13 cellular contexts compared by ENCODE assay signal in the genomic region with DNA sequence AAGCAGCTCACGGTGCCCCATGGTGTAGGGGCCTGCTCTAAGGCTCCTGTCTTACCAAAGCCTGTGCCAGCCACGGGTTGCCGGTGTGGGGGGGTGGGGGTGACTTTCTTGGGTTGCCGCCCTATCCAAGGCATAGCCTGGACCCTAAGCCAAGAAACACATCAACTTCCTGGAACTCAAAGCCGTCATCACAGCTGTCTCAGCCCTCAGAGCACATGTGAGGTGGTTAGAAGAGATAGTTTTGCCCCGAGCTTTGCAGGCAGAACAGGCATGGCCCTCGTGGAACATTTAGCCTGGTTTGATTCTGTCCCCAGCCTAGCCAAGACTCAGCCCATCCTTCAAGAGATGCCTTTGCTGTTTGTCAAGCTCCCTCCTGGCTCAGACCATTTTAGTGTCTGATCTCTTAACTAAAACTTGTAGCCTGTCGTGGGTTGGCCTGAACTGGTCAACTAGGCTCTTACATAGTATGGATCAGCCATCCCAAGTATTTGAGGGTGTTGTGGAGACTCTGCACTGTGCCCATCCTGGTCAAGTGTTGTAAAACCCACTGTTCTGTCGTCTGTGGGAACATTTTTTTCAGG.
DNase-seq lines count a peak whose midpoint lies in the region; ATAC-seq, FAIRE-seq and TF ChIP-seq lines count a peak whose summit lies in the region.
"Had no signal": no experiment of that assay in that cellular context is flagged by ENCODE, and none has a peak within 500 bp of the region (broad histone marks: within the 10 kb centered on the region; RNA-seq: fewer than 3 reads in every experiment).

No MANE protein-coding gene starts in this region.

- H3K27me3 ChIP-seq in AG04450 (ENCODE audit: control insufficient read depth, insufficient read depth, low read length): no peaks in the 10 kb centered on the region
- H3K27me3 ChIP-seq in H1 (replicated peaks in 1 of 4; ENCODE audit: control insufficient read depth in 3 of 4, extremely low read depth in 1 of 4, insufficient read depth in 3 of 4, low read length in 3 of 4): no peaks in the 10 kb centered on the region
- H3K27me3 ChIP-seq in mesendoderm (ENCODE audit: insufficient read depth, low read length, poor library complexity): no peaks in the 10 kb centered on the region
- H3K27me3 ChIP-seq in upper lobe of right lung: no peaks in the 10 kb centered on the region
- no peaks in the 10 kb centered on the region for H3K27me3 ChIP-seq in PC-9 (ENCODE audit: insufficient read depth, low read depth)
- H3K27me3 ChIP-seq: BE2C had no signal

- no peak overlapping the region; a peak in 1 of 7 replicates for H3K9ac ChIP-seq in H1 (replicated peaks in 1 of 4; ENCODE audit: extremely low read depth in 1 of 4, low read depth in 3 of 4, low read length in 3 of 4)
- no peak overlapping the region for H3K9ac ChIP-seq in mesendoderm (ENCODE audit: low read length)

- H4K20me1 ChIP-seq in H1 (replicated peaks in 1 of 2; ENCODE audit: control insufficient read depth in 1 of 2, insufficient read depth in 2 of 2, low read length in 2 of 2) (peaks cover 2 to 3% of the 10 kb centered on the region in 2 experiments), PC-9 (ENCODE audit: insufficient read depth) (no peaks in the 10 kb centered on the region; the same call in 1 of the 2 replicates)

- H3K79me2 ChIP-seq in H1 (ENCODE audit: control insufficient read depth in 1 of 2, insufficient read depth in 2 of 2, low read length in 2 of 2): peaks cover 0 to 54% of the 10 kb centered on the region in 2 experiments; a peak in 2 of 4 replicates
- peaks cover 42% of the 10 kb centered on the region for H3K79me2 ChIP-seq in mesendoderm (ENCODE audit: control insufficient read depth, insufficient read depth, low read length)
- H3K79me2 ChIP-seq in PC-9 (ENCODE audit: low read depth): peaks cover 59% of the 10 kb centered on the region

- H3K14ac ChIP-seq in H1 (ENCODE audit: insufficient read length): no peak overlapping the region

- CTCF ChIA-PET in AG04450 (lab: Charles Lee): no interaction called here
- CTCF ChIA-PET in H1 (lab: Charles Lee; ENCODE audit: partially characterized antibody): interaction anchor here (1.0 to 1.1 kb wide), 2 partner anchors 29 to 46 kb away, joined by 3 read pairs; no protein-coding TSS in a partner anchor
- CTCF ChIA-PET in PC-9 (lab: Charles Lee): no interaction called here

- POLR2A ChIA-PET in AG04450 (lab: Yijun Ruan, JAX): no interaction called here
- POLR2A ChIA-PET in H1 (lab: Charles Lee; ENCODE audit: partially characterized antibody): no interaction called here
- POLR2A ChIA-PET in PC-9 (lab: Charles Lee; ENCODE audit: unreplicated experiment): no interaction called here

- H2BK120ac ChIP-seq in H1 (replicated peaks; ENCODE audit: low read depth, low read length) (no peak overlapping the region), mesendoderm (ENCODE audit: low read depth, low read length) (no peak overlapping the region)

- H3K4ac ChIP-seq in H1 (replicated peaks; ENCODE audit: insufficient read length, low read depth, low read length) (no peak overlapping the region), mesendoderm (ENCODE audit: low read depth, low read length) (no peak overlapping the region)

- no peak overlapping the region for H2BK15ac ChIP-seq in H1 (ENCODE audit: low read length)
- no peak overlapping the region for H2BK15ac ChIP-seq in mesendoderm (replicated peaks; ENCODE audit: low read depth)

- peaks cover 20% of the 10 kb centered on the region for H3K79me1 ChIP-seq in H1 (ENCODE audit: low read depth, low read length)
- peaks cover 33% of the 10 kb centered on the region for H3K79me1 ChIP-seq in mesendoderm (ENCODE audit: low read length)

- H4K5ac ChIP-seq in H1 (ENCODE audit: insufficient read length, low read depth, low read length) (no peak overlapping the region), mesendoderm (ENCODE audit: low read length) (no peak overlapping the region)

- WGBS in H1 (ENCODE audit: extremely low coverage in 1 of 2, insufficient coverage in 1 of 2, insufficient read length in 1 of 2, insufficient replicate concordance in 2 of 2, low coverage in 1 of 2, low lambda C conversion rate in 2 of 2, missing lambda C conversion rate in 1 of 2), 2 experiments: 90% methylated on average over 9 of the region's 9 CpGs; no CpG with 5 or more reads in 1 of the 2 experiments
- WGBS in mesendoderm (ENCODE audit: extremely low coverage, insufficient coverage, low lambda C conversion rate): no CpG with 5 or more reads among the region's 9 CpGs

- no peak overlapping the region for H2BK20ac ChIP-seq in H1 (ENCODE audit: low read length)

- intact Hi-C loops in upper lobe of right lung (cut with DNase I) (no loop called here), PC-9 (cut with micrococcal nuclease; ENCODE audit: unreplicated experiment) (no loop called here)

- H3K9me3 ChIP-seq in AG04450 (ENCODE audit: control insufficient read depth, insufficient read depth, low read length): no peaks in the 10 kb centered on the region
- no peaks in the 10 kb centered on the region for H3K9me3 ChIP-seq in H1 (ENCODE audit: insufficient read depth in 2 of 2, low read depth in 1 of 2, low read length in 1 of 2)
- no peaks in the 10 kb centered on the region for H3K9me3 ChIP-seq in upper lobe of right lung
- H3K9me3 ChIP-seq in PC-9 (ENCODE audit: insufficient read depth, low read depth): no peaks in the 10 kb centered on the region
- H3K9me3 ChIP-seq: BE2C had no signal

- H3K23ac ChIP-seq in H1 (ENCODE audit: insufficient read length): no peak overlapping the region
- H3K23ac ChIP-seq in mesendoderm (ENCODE audit: low read length): no peak overlapping the region

- DNase-seq in AG04450 (ENCODE audit: low read depth, low spot score): no peak
- peak in 72 of 76 experiments; percentile 29 to 89 (median 74) for DNase-seq in HUDEP-2 (lab: John Stamatoyannopoulos, UW; ENCODE audit: unreplicated experiment in 76 of 76)
- DNase-seq in H1 (ENCODE audit: low read depth in 1 of 2, low spot score in 2 of 2): no peak
- no peak for DNase-seq in mesendoderm
- DNase-seq in NCI-H146 treated with DMSO at 0.1 percent for 48 hours (lab: John Stamatoyannopoulos, UW; ENCODE audit: unreplicated experiment): no peak
- DNase-seq in upper lobe of right lung: no peak
- DNase-seq in NCI-H748 (lab: John Stamatoyannopoulos, UW; ENCODE audit: unreplicated experiment): no peak
- no peak for DNase-seq in PC-9
- DNase-seq: BE2C, GDM1, NCI-H1694, T1000 had no signal

- H3K36me3 ChIP-seq in H1 (ENCODE audit: control insufficient read depth in 2 of 4, insufficient read depth in 4 of 4, low read length in 3 of 4) (no peaks in the 10 kb centered on the region; a peak in 1 of 8 replicates), mesendoderm (ENCODE audit: control insufficient read depth, insufficient read depth, low read length) (no peaks in the 10 kb centered on the region), upper lobe of right lung (peaks cover 6% of the 10 kb centered on the region), PC-9 (ENCODE audit: low read depth) (no peaks in the 10 kb centered on the region)
- H3K36me3 ChIP-seq: BE2C had no signal

- no TSS peak for BruUV-seq in PC-9 (replicated peaks; lab: Mats Ljungman, UMichigan)

- H3K4me1 ChIP-seq in H1 (replicated peaks in 1 of 4; ENCODE audit: control insufficient read depth in 3 of 4, insufficient read depth in 4 of 4, low read length in 3 of 4) (peaks cover 0 to 26% (median 21%) of the 10 kb centered on the region in 4 experiments), mesendoderm (ENCODE audit: control insufficient read depth, low read depth, low read length) (peaks cover 29% of the 10 kb centered on the region), upper lobe of right lung (peaks cover 63% of the 10 kb centered on the region), PC-9 (replicated peaks; ENCODE audit: insufficient read depth) (no peaks in the 10 kb centered on the region)
- H3K4me1 ChIP-seq: BE2C had no signal

- no peaks in the 10 kb centered on the region for H3F3A ChIP-seq in PC-9 (ENCODE audit: insufficient read depth, low read depth)

- peak overlapping the region; percentile 6 for H4K91ac ChIP-seq in H1 (replicated peaks; ENCODE audit: insufficient read length, low read length)

- no peak for TF ChIP-seq RAD21 in H1 (IDR thresholded peaks at IDR 0.05 in 1 of 2, conservative IDR thresholded peaks at IDR 0.05 in 1 of 2; ENCODE audit: low read depth in 2 of 2, low read length in 2 of 2)

- H2AFZ ChIP-seq in H1 (ENCODE audit: low read length): no peak overlapping the region
- no peak overlapping the region for H2AFZ ChIP-seq in PC-9

- H2AK5ac ChIP-seq in H1 (ENCODE audit: low read depth, low read length): no peak overlapping the region
- H2AK5ac ChIP-seq in mesendoderm (ENCODE audit: low read length): no peak overlapping the region

- no peak for TF ChIP-seq CTCF in AG04450 (IDR thresholded peaks at IDR 0.05; ENCODE audit: low read depth, low read length)
- no peak for TF ChIP-seq CTCF in H1 (IDR thresholded peaks at IDR 0.05; ENCODE audit: control extremely low read depth in 1 of 3, insufficient read depth in 1 of 3, low read depth in 1 of 3, low read length in 3 of 3)
- no peak for TF ChIP-seq CTCF in upper lobe of right lung (IDR thresholded peaks at IDR 0.05)
- TF ChIP-seq CTCF in PC-9 (conservative IDR thresholded peaks at IDR 0.05): no peak

- H3K18ac ChIP-seq in H1 (ENCODE audit: extremely low read depth, low read length) (no peak overlapping the region; the same call in 1 of the 2 replicates), mesendoderm (ENCODE audit: low read length) (peak overlapping the region; percentile 88)

- no peak for TF ChIP-seq EP300 in H1 (IDR thresholded peaks at IDR 0.05; ENCODE audit: borderline replicate concordance in 1 of 2, low read depth in 2 of 2, low read length in 2 of 2)

- H3K56ac ChIP-seq in H1 (replicated peaks; ENCODE audit: insufficient read length, low read depth, low read length) (no peak overlapping the region), mesendoderm (ENCODE audit: low read length) (peak overlapping the region; percentile 1)

- no peak for FAIRE-seq in H1 (lab: Jason Lieb, UNC)
- FAIRE-seq: frontal cortex had no signal

- H3K4me2 ChIP-seq in H1 (ENCODE audit: insufficient read depth in 1 of 2, low read depth in 2 of 2, low read length in 2 of 2) (no peak overlapping the region; a peak in 1 of 4 replicates), mesendoderm (ENCODE audit: low read length) (no peak overlapping the region), PC-9 (no peak overlapping the region)

- no peaks in the 10 kb centered on the region for H3K9me2 ChIP-seq in PC-9 (ENCODE audit: insufficient read depth)

- no peak for ATAC-seq in upper lobe of right lung

- H4K8ac ChIP-seq in H1 (ENCODE audit: extremely low read depth, insufficient read depth, low read length): no peak overlapping the region
- no peak overlapping the region for H4K8ac ChIP-seq in mesendoderm (ENCODE audit: low read depth, low read length)

- H3K4me3 ChIP-seq in AG04450 (ENCODE audit: low read depth, low read length) (no peak overlapping the region), H1 (ENCODE audit: extremely low read depth in 1 of 4, insufficient read depth in 2 of 4, low read depth in 3 of 4, low read length in 4 of 4) (no peak overlapping the region), mesendoderm (ENCODE audit: low read length) (no peak overlapping the region), upper lobe of right lung (no peak overlapping the region), PC-9 (no peak overlapping the region)

- H2BK5ac ChIP-seq in H1 (ENCODE audit: low read depth, low read length) (peak overlapping the region; percentile 27), mesendoderm (ENCODE audit: low read length) (peak overlapping the region; percentile 39)

- peak overlapping the region; percentile 60; the same call in 1 of the 2 replicates for H2BK12ac ChIP-seq in H1 (ENCODE audit: low read depth, low read length)

- peak overlapping the region; percentile 57 for H3K27ac ChIP-seq in AG04450 (ENCODE audit: low read depth, low read length)
- no peak overlapping the region for H3K27ac ChIP-seq in H1 (ENCODE audit: low read depth, low read length)
- H3K27ac ChIP-seq in mesendoderm (ENCODE audit: low read depth, low read length): no peak overlapping the region
- no peak overlapping the region for H3K27ac ChIP-seq in upper lobe of right lung
- H3K27ac ChIP-seq in PC-9: no peak overlapping the region

- no peak for TF ChIP-seq POLR2A in H1 (IDR thresholded peaks at IDR 0.05; ENCODE audit: control extremely low read depth in 1 of 2, low read depth in 2 of 2, low read length in 2 of 2)

- no peaks in the 10 kb centered on the region; the same call in 1 of the 2 replicates for H3K23me2 ChIP-seq in H1 (ENCODE audit: low read depth, low read length)

Comparison
In these comparisons a context has a peak if more than half of its experiments do, and no peak if none do; other contexts are left out.
1. DNase-seq: peak in HUDEP-2 (72 of 76); none in AG04450 (single experiment), H1 (0 of 2), mesendoderm (single experiment), NCI-H146 treated with DMSO at 0.1 percent for 48 hours (single experiment), upper lobe of right lung (single experiment), NCI-H748 (single experiment) and PC-9 (0 of 2).